In the genomic region with DNA sequence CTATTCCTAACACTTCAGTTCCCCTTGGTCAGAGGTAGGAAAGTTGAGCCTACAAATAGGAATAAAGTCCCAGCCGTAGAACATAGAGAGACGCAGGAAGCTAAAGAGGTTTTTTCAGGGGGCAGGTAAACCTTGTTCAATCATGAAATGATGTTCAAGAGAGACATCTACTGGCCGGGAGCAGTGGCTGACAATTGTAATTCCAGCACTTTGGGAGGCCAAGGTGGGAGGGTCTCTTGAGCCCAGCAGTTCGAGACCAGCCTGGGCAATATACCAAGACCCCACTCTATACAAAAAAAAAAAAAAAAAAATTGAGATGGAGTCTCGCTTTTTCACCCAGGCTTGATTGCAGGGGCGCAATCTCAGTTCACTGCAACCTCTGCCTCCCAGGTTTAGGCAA, we compare ENCODE assay signal across 8 cellular contexts.
A peak's percentile ranks its signal among the peaks of the same experiment; 100 is the strongest.
DNase-seq lines count a peak whose midpoint lies in the region; ATAC-seq and TF ChIP-seq lines count a peak whose summit lies in the region.

No MANE protein-coding gene starts in this region.

- no peaks in the 10 kb centered on the region for H3K9me3 ChIP-seq in WERI-Rb-1 (ENCODE audit: severe bottlenecking)

- H3K27ac Mint-ChIP-seq in natural killer cell treated with Interleukin-12 subunit alpha and Interleukin-12 subunit beta and Interleukin-15 and Interleukin-18, amount 100 ng/mL, for 72 hours, result no peak overlapping the region

- peaks cover 0 to 3% of the 10 kb centered on the region in 2 donors for H3K27me3 Mint-ChIP-seq in natural killer cell treated with Interleukin-12 subunit alpha and Interleukin-12 subunit beta and Interleukin-15 and Interleukin-18, amount 100 ng/mL, for 72 hours

- no peak overlapping the region for H3K4me3 ChIP-seq in BJ (ENCODE audit: low read depth, low read length)
- H3K4me3 ChIP-seq in WERI-Rb-1 (ENCODE audit: low read depth, low read length), result no peak overlapping the region

- no peaks in the 10 kb centered on the region for H3K36me3 ChIP-seq in BJ (ENCODE audit: control insufficient read depth, insufficient read depth, low read length)
- H3K36me3 ChIP-seq in WERI-Rb-1, result no peaks in the 10 kb centered on the region

- no peak overlapping the region for H3K27ac ChIP-seq in WERI-Rb-1

- H3K27me3 ChIP-seq in BJ (ENCODE audit: control insufficient read depth, insufficient read depth, low read length) (no peaks in the 10 kb centered on the region), WERI-Rb-1 (ENCODE audit: insufficient read depth, low read depth, severe bottlenecking) (no peaks in the 10 kb centered on the region)

- no peaks in the 10 kb centered on the region for H3K36me3 Mint-ChIP-seq in natural killer cell treated with Interleukin-12 subunit alpha and Interleukin-12 subunit beta and Interleukin-15 and Interleukin-18, amount 100 ng/mL, for 72 hours

- DNase-seq in BJ (ENCODE audit: low read depth), result no peak
- peak; percentile 69 for DNase-seq in NCI-H1436 (lab: John Stamatoyannopoulos, UW)
- peak; percentile 53 for DNase-seq in WERI-Rb-1
- DNase-seq in islet precursor cell, result peak; percentile 63
- DNase-seq in natural killer cell treated with Interleukin-12 subunit alpha and Interleukin-12 subunit beta and Interleukin-15 and Interleukin-18, amount 100 ng/mL, for 72 hours (ENCODE audit: low spot score), result no peak

- no peak overlapping the region for H3K4me3 Mint-ChIP-seq in natural killer cell treated with Interleukin-12 subunit alpha and Interleukin-12 subunit beta and Interleukin-15 and Interleukin-18, amount 100 ng/mL, for 72 hours

- CTCF ChIA-PET in BJ (lab: Yijun Ruan, JAX), result interaction anchor here (0.7 to 3.5 kb wide), 35 partner anchors 10 to 907 kb away, joined by 3 to 68 read pairs (median 4); partner anchors contain the start of gene PDE1A

- ATAC-seq in GM21381 (IDR thresholded peaks at IDR 0.05; ENCODE audit: unreplicated experiment) (peak; percentile 54), HG02610 (IDR thresholded peaks at IDR 0.05; ENCODE audit: unreplicated experiment) (no peak), GM21529 (IDR thresholded peaks at IDR 0.05; ENCODE audit: unreplicated experiment) (no peak)
- ATAC-seq in natural killer cell treated with Interleukin-12 subunit alpha and Interleukin-12 subunit beta and Interleukin-15 and Interleukin-18, amount 100 ng/mL, for 72 hours, result no peak

- TF ChIP-seq CTCF in BJ (IDR thresholded peaks at IDR 0.05; ENCODE audit: insufficient read depth, low read depth, low read length), result peak; percentile 66
- TF ChIP-seq CTCF in WERI-Rb-1 (IDR thresholded peaks at IDR 0.05; ENCODE audit: low read depth, low read length), result peak; percentile 63

- H3K9me3 Mint-ChIP-seq in natural killer cell treated with Interleukin-12 subunit alpha and Interleukin-12 subunit beta and Interleukin-15 and Interleukin-18, amount 100 ng/mL, for 72 hours, result no peaks in the 10 kb centered on the region

- no peaks in the 10 kb centered on the region for H3K4me1 Mint-ChIP-seq in natural killer cell treated with Interleukin-12 subunit alpha and Interleukin-12 subunit beta and Interleukin-15 and Interleukin-18, amount 100 ng/mL, for 72 hours (ENCODE audit: low read depth in 2 of 2)

- POLR2A ChIA-PET in BJ (lab: Charles Lee), result no interaction called here

Comparison
In these comparisons a context has a peak if more than half of its experiments do, and no peak if none do; other contexts are left out.
1. DNase-seq: peak in NCI-H1436 (single experiment), WERI-Rb-1 (single experiment) and islet precursor cell (single experiment); none in BJ (single experiment) and natural killer cell treated with Interleukin-12 subunit alpha and Interleukin-12 subunit beta and Interleukin-15 and Interleukin-18, amount 100 ng/mL, for 72 hours (single experiment).